ENCODE assay signal across 17 cellular contexts in the genomic region with DNA sequence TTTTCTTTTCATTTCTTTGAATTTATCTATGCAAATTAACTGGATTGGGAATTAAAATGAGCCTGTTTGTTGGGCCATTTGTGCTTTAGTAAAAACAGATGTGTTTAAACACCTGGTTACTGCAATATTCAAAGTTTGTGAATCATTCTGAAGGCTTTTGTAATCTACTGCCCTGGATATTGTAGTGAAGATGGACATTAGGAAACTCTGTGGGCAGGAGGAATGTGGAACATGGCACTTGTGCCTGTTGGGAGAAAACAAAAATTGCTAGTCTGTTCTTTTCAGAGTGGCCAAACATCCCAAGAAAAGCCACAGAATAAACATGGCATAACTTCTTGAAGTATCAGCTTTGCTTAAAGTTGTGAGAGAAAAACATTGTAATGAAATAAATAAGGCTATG. TPM values are rescaled to one million over a fixed set of nuclear protein-coding genes. Genes with fewer than 3 reads are reported as not detected.
DNase-seq lines count a peak whose midpoint lies in the region; ATAC-seq and TF ChIP-seq lines count a peak whose summit lies in the region.
"Had no signal": no experiment of that assay in that cellular context is flagged by ENCODE, and none has a peak within 500 bp of the region (broad histone marks: within the 10 kb centered on the region; RNA-seq: fewer than 3 reads in every experiment).

No MANE protein-coding gene starts in this region.

- H3K27ac ChIP-seq in RWPE2 (ENCODE audit: poor library complexity, severe bottlenecking) = no peak overlapping the region
- H3K27ac ChIP-seq: C4-2B, pancreas, testis had no signal

- H3K4me3 ChIP-seq in BJ (ENCODE audit: low read depth, low read length) = no peak overlapping the region
- H3K4me3 ChIP-seq in RWPE2 (ENCODE audit: severe bottlenecking) = no peak overlapping the region
- no peak overlapping the region for H3K4me3 ChIP-seq in skeletal muscle cell (ENCODE audit: low read depth, low read length)
- H3K4me3 ChIP-seq: pancreas, testis had no signal

- POLR2A ChIA-PET in BJ (lab: Charles Lee) = no interaction called here

- no peaks in the 10 kb centered on the region for H3K4me1 ChIP-seq in RWPE2 (ENCODE audit: insufficient read depth, poor library complexity, severe bottlenecking)
- H3K4me1 ChIP-seq: pancreas, testis had no signal

- CTCF ChIA-PET in BJ (lab: Yijun Ruan, JAX) = interaction anchor here (0.7 kb wide), 1 partner anchor 11 kb away, joined by 4 read pairs; no protein-coding TSS in a partner anchor

- no peaks in the 10 kb centered on the region for H3K27me3 ChIP-seq in BJ (ENCODE audit: control insufficient read depth, insufficient read depth, low read length)
- no peaks in the 10 kb centered on the region for H3K27me3 ChIP-seq in RWPE2 (ENCODE audit: insufficient read depth, poor library complexity, severe bottlenecking)
- H3K27me3 ChIP-seq: pancreas, testis had no signal

- TF ChIP-seq CTCF in BJ (IDR thresholded peaks at IDR 0.05; ENCODE audit: insufficient read depth, low read depth, low read length) (no peak), RWPE2 (IDR thresholded peaks at IDR 0.05; ENCODE audit: poor library complexity, severe bottlenecking) (no peak)

- no peaks in the 10 kb centered on the region for H3K36me3 ChIP-seq in BJ (ENCODE audit: control insufficient read depth, insufficient read depth, low read length)
- no peaks in the 10 kb centered on the region for H3K36me3 ChIP-seq in RWPE2 (ENCODE audit: low read depth)
- H3K36me3 ChIP-seq: pancreas had no signal

- no peaks in the 10 kb centered on the region for H3K9me3 ChIP-seq in RWPE2 (ENCODE audit: severe bottlenecking)
- H3K9me3 ChIP-seq: pancreas, testis had no signal

- DNase-seq in BJ (ENCODE audit: low read depth) = peak; percentile 46
- DNase-seq in RWPE2 (ENCODE audit: low spot score) = no peak
- DNase-seq in fibroblast of gingiva (ENCODE audit: low read depth) = peak; percentile 95
- DNase-seq in skeletal muscle cell (ENCODE audit: low read depth) = peak; percentile 78
- no peak for DNase-seq in DMS53 (lab: John Stamatoyannopoulos, UW)
- no peak for DNase-seq in GM19238 (ENCODE audit: insufficient read length, low spot score)
- DNase-seq in amniotic stem cell (lab: John Stamatoyannopoulos, UW) = no peak
- DNase-seq: activated CD4-positive, alpha-beta T cell treated with anti-CD3 and anti-CD28 coated beads for 4 hours; activated T-cell treated with anti-CD3 and anti-CD28 coated beads, Interleukin-2, amount 50 U/mL, for 1 hour; immature natural killer cell; NCI-H1417; pancreas; stimulated activated CD4-positive, alpha-beta T cell treated with anti-CD3 and anti-CD28 coated beads, Interleukin-15, amount 100 ng/mL, for 24 hours; T-helper 1 cell; testis had no signal

- ATAC-seq in RWPE2 (ENCODE audit: low read depth) (peak; percentile 93), GM21423 (IDR thresholded peaks at IDR 0.05; ENCODE audit: unreplicated experiment) (no peak)
- ATAC-seq: pancreas had no signal

RNA-seq across cellular contexts. Expression of gene CHSY3, which starts 40.8 kb away (rescaled TPM):
- 0.91 and 1.2 TPM in 2 replicates for polyA plus RNA-seq in BJ (2011; rRNA removed)
- 0.71 and 1.2 TPM in 2 replicates for polyA minus RNA-seq in BJ (2011; rRNA and poly(A)+ RNA removed)

Comparison
In these comparisons a context has a peak if more than half of its experiments do, and no peak if none do; other contexts are left out.
1. DNase-seq: peak in BJ (single experiment), fibroblast of gingiva (single experiment) and skeletal muscle cell (single experiment); none in RWPE2 (single experiment), DMS53 (single experiment), GM19238 (single experiment) and amniotic stem cell (single experiment).